In genomic region chr2:63189026-63189425, GRCh38 we compare ENCODE assay signal across 8 cellular contexts.
DNase-seq lines count a peak whose midpoint lies in the region; ATAC-seq and TF ChIP-seq lines count a peak whose summit lies in the region.

No MANE protein-coding gene starts in this region.

- H3K36me3 Mint-ChIP-seq in brain: peaks cover 32% of the 10 kb centered on the region
- H3K36me3 Mint-ChIP-seq in T-helper 2 cell treated with Interferon-gamma antibody and Interleukin-4, amounts not matched to agents 5 μg/mL and 100 μg/mL, for 36 hours (ENCODE audit: low read depth): no peaks in the 10 kb centered on the region

- H3K4me1 ChIP-seq in DND-41 (ENCODE audit: insufficient read depth, low read length): no peaks in the 10 kb centered on the region

- no peak overlapping the region for H2AFZ ChIP-seq in DND-41 (ENCODE audit: low read depth, low read length)

- no peak for ATAC-seq in DND-41 (ENCODE audit: insufficient read depth, low read depth)
- ATAC-seq in GM18909 (IDR thresholded peaks at IDR 0.05; ENCODE audit: poor library complexity, unreplicated experiment): no peak

- no peaks in the 10 kb centered on the region for H3K4me1 Mint-ChIP-seq in brain
- H3K4me1 Mint-ChIP-seq in T-helper 2 cell treated with Interferon-gamma antibody and Interleukin-4, amounts not matched to agents 5 μg/mL and 100 μg/mL, for 36 hours (ENCODE audit: low read depth): no peaks in the 10 kb centered on the region

- H3K27me3 Mint-ChIP-seq in brain: no peaks in the 10 kb centered on the region
- no peaks in the 10 kb centered on the region for H3K27me3 Mint-ChIP-seq in T-helper 2 cell treated with Interferon-gamma antibody and Interleukin-4, amounts not matched to agents 5 μg/mL and 100 μg/mL, for 36 hours (ENCODE audit: low read depth)

- H3K79me2 ChIP-seq in DND-41 (ENCODE audit: insufficient read depth, low read length): no peaks in the 10 kb centered on the region

- no peaks in the 10 kb centered on the region for H4K20me1 ChIP-seq in DND-41 (ENCODE audit: insufficient read depth, low read length)

- H3K27me3 ChIP-seq in DND-41 (ENCODE audit: insufficient read depth, low read length, poor library complexity): no peaks in the 10 kb centered on the region

- H3K27ac Mint-ChIP-seq in brain: no peak overlapping the region
- no peak overlapping the region for H3K27ac Mint-ChIP-seq in T-helper 2 cell treated with Interferon-gamma antibody and Interleukin-4, amounts not matched to agents 5 μg/mL and 100 μg/mL, for 36 hours

- no peak overlapping the region for H3K9ac ChIP-seq in DND-41 (ENCODE audit: low read depth, low read length)

- peaks cover 11 to 46% (median 32%) of the 10 kb centered on the region in 5 experiments for H3K9me3 Mint-ChIP-seq in brain
- peaks cover 27% of the 10 kb centered on the region for H3K9me3 Mint-ChIP-seq in T-helper 2 cell treated with Interferon-gamma antibody and Interleukin-4, amounts not matched to agents 5 μg/mL and 100 μg/mL, for 36 hours

- H3K4me3 ChIP-seq in DND-41 (ENCODE audit: low read depth in 1 of 2, low read length in 2 of 2): no peak overlapping the region

- TF ChIP-seq CTCF in DND-41 (IDR thresholded peaks at IDR 0.05; ENCODE audit: borderline replicate concordance, extremely low read depth, low read length, poor library complexity, severe bottlenecking): peak; percentile 52
- TF ChIP-seq CTCF in GM20000 (IDR thresholded peaks at IDR 0.05; ENCODE audit: extremely low read depth, missing control alignments): peak; percentile 24
- TF ChIP-seq CTCF in brain (conservative IDR thresholded peaks at IDR 0.05): peak; percentile 16 to 46

- no peak overlapping the region for H3K4me2 ChIP-seq in DND-41 (ENCODE audit: insufficient read depth, low read length)

- H3K36me3 ChIP-seq in DND-41 (ENCODE audit: insufficient read depth, low read length): no peaks in the 10 kb centered on the region; the same call in 1 of the 2 replicates

- H3K4me3 Mint-ChIP-seq in brain: no peak overlapping the region
- no peak overlapping the region for H3K4me3 Mint-ChIP-seq in T-helper 2 cell treated with Interferon-gamma antibody and Interleukin-4, amounts not matched to agents 5 μg/mL and 100 μg/mL, for 36 hours

- H3K27ac ChIP-seq in DND-41 (ENCODE audit: low read length): no peak overlapping the region

- H3K9me3 ChIP-seq in DND-41 (ENCODE audit: insufficient read depth, low read length, severe bottlenecking): peaks cover 12% of the 10 kb centered on the region

- DNase-seq in DND-41 (no peak), GM20000 (ENCODE audit: low spot score) (peak; percentile 25), LoVo (ENCODE audit: low spot score) (peak; percentile 74), myocyte (ENCODE audit: low read depth) (peak; percentile 32)
- DNase-seq in activated T-cell treated with anti-CD3 and anti-CD28 coated beads, Interleukin-2, amount 50 U/mL, for 48 hours: no peak
- DNase-seq in T-helper 2 cell treated with Interferon-gamma antibody and Interleukin-4, amounts not matched to agents 5 μg/mL and 100 μg/mL, for 36 hours (ENCODE audit: low spot score): no peak

Comparison
In these comparisons a context has a peak if more than half of its experiments do, and no peak if none do; other contexts are left out.
1. DNase-seq: peak in GM20000 (single experiment), LoVo (single experiment) and myocyte (single experiment); none in DND-41 (single experiment), activated T-cell treated with anti-CD3 and anti-CD28 coated beads, Interleukin-2, amount 50 U/mL, for 48 hours (0 of 2) and T-helper 2 cell treated with Interferon-gamma antibody and Interleukin-4, amounts not matched to agents 5 μg/mL and 100 μg/mL, for 36 hours (single experiment).
2. Peak in every context shown above with its lines, with median percentiles within 50 percentile points of each other: CTCF ChIP-seq.